In genomic region chr13:99501952-99502310, GRCh38 we compare ENCODE assay signal across 8 cellular contexts. TPM values are rescaled to one million over a fixed set of nuclear protein-coding genes. Genes with fewer than 3 reads are reported as not detected.
DNase-seq lines count a peak whose midpoint lies in the region; ATAC-seq, FAIRE-seq and TF ChIP-seq lines count a peak whose summit lies in the region.

No MANE protein-coding gene starts in this region.

- ATAC-seq in GM19397 (IDR thresholded peaks at IDR 0.05; ENCODE audit: unreplicated experiment) = no peak

- H3K27ac ChIP-seq in OCI-LY3 (ENCODE audit: low read length) (peak overlapping the region; percentile 75), astrocyte (ENCODE audit: low read depth, low read length) (peak overlapping the region; percentile 76)

- H3K9me3 Mint-ChIP-seq in astrocyte (ENCODE audit: unreplicated experiment) (no peaks in the 10 kb centered on the region), immature natural killer cell (no peaks in the 10 kb centered on the region)

- H3K4me3 Mint-ChIP-seq in astrocyte (ENCODE audit: unreplicated experiment) (peak overlapping the region; percentile 99), immature natural killer cell (peak overlapping the region; percentile 94 to 99 (median 96))

- no peaks in the 10 kb centered on the region for H3K36me3 ChIP-seq in OCI-LY3 (replicated peaks; ENCODE audit: low read depth, low read length)
- H3K36me3 ChIP-seq in astrocyte (ENCODE audit: insufficient read depth, low read length) = no peaks in the 10 kb centered on the region

- H2AFZ ChIP-seq in OCI-LY3 (ENCODE audit: low read depth, low read length) (no peak overlapping the region), astrocyte (ENCODE audit: low read depth, low read length) (peak overlapping the region; percentile 94)

- H3K4me3 ChIP-seq in GM08714 (ENCODE audit: low read length) (peak overlapping the region; percentile 84), OCI-LY3 (ENCODE audit: low read length) (peak overlapping the region; percentile 93), astrocyte (ENCODE audit: insufficient read depth, low read depth, low read length) (peak overlapping the region; percentile 95)

- H4K20me1 ChIP-seq in OCI-LY3 (ENCODE audit: insufficient read depth, low read length) (peaks cover 6% of the 10 kb centered on the region), astrocyte (ENCODE audit: insufficient read depth, low read length) (peaks cover 35% of the 10 kb centered on the region)

- H3K9ac ChIP-seq in OCI-LY3 (ENCODE audit: low read length) (peak overlapping the region; percentile 93), astrocyte (ENCODE audit: low read length) (peak overlapping the region; percentile 96)

- H3K79me2 ChIP-seq in OCI-LY3 (ENCODE audit: low read length) = peaks cover 62% of the 10 kb centered on the region
- H3K79me2 ChIP-seq in astrocyte (ENCODE audit: insufficient read depth, low read length) = peaks cover 55% of the 10 kb centered on the region

- H3K27ac Mint-ChIP-seq in astrocyte (ENCODE audit: unreplicated experiment) (peak overlapping the region; percentile 93), immature natural killer cell (peak overlapping the region; percentile 93 to 99 (median 97))

- TF ChIP-seq CTCF in OCI-LY3 (IDR thresholded peaks at IDR 0.05; ENCODE audit: low read depth, low read length) (no peak), astrocyte (IDR thresholded peaks at IDR 0.05; ENCODE audit: insufficient read depth, low read depth, low read length) (no peak)

- no peaks in the 10 kb centered on the region for H3K36me3 Mint-ChIP-seq in astrocyte (ENCODE audit: low read depth, unreplicated experiment)
- H3K36me3 Mint-ChIP-seq in immature natural killer cell = no peaks in the 10 kb centered on the region

- peaks cover 32% of the 10 kb centered on the region for H3K4me1 Mint-ChIP-seq in astrocyte (ENCODE audit: low read depth, unreplicated experiment)
- H3K4me1 Mint-ChIP-seq in immature natural killer cell = peaks cover 83 to 96% of the 10 kb centered on the region in 2 donors

- DNase-seq in astrocyte (ENCODE audit: low read depth) = peak; percentile 18
- peak in 1 of 3 donors; percentile 13 for DNase-seq in immature natural killer cell
- DNase-seq in stimulated activated CD8-positive, alpha-beta memory T cell treated with anti-CD3 and anti-CD28 coated beads, Interleukin-4, amount 100 ng/mL, for 48 hours = peak; percentile 48
- DNase-seq in NCI-H510A treated with DMSO at 0.1 percent for 48 hours (lab: John Stamatoyannopoulos, UW) = no peak
- DNase-seq in frontal cortex (ENCODE audit: low spot score in 2 of 2) = no peak

- H3K9me3 ChIP-seq in OCI-LY3 (ENCODE audit: insufficient read depth, low read length) (no peaks in the 10 kb centered on the region), astrocyte (ENCODE audit: insufficient read depth, low read depth, low read length) (no peaks in the 10 kb centered on the region)

- FAIRE-seq in astrocyte (lab: Jason Lieb, UNC) (no peak), frontal cortex (lab: Jason Lieb, UNC) (no peak)

- H3K27me3 Mint-ChIP-seq in astrocyte (ENCODE audit: low read depth, unreplicated experiment) = no peaks in the 10 kb centered on the region
- peaks cover 23 to 35% (median 34%) of the 10 kb centered on the region in 3 donors for H3K27me3 Mint-ChIP-seq in immature natural killer cell (ENCODE audit: low read depth in 3 of 3)

- peak overlapping the region; percentile 89 for H3K4me2 ChIP-seq in OCI-LY3 (ENCODE audit: low read length)
- peak overlapping the region; percentile 97 for H3K4me2 ChIP-seq in astrocyte (ENCODE audit: low read length)

- H3K4me1 ChIP-seq in OCI-LY3 (ENCODE audit: low read length) = peaks cover 70% of the 10 kb centered on the region
- peaks cover 18% of the 10 kb centered on the region for H3K4me1 ChIP-seq in astrocyte (ENCODE audit: insufficient read depth, low read length)

- H3K27me3 ChIP-seq in OCI-LY3 (ENCODE audit: low read depth, low read length) (no peaks in the 10 kb centered on the region), astrocyte (ENCODE audit: insufficient read depth, low read length) (no peaks in the 10 kb centered on the region)

RNA-seq across cellular contexts. Expression of gene TM9SF2, which starts 0.7 kb away (rescaled TPM):
- total RNA-seq in astrocyte (118 and 132 TPM in 2 replicates), frontal cortex (141 TPM)
- polyA plus RNA-seq in immature natural killer cell = 100 to 1,000 TPM in 1 of 3 donors, 10 to 100 TPM in 2; 57.5 to 109 (median 83.0) TPM

Comparison
In these comparisons a context has a peak if more than half of its experiments do, and no peak if none do; other contexts are left out.
1. DNase-seq: peak in astrocyte (single experiment) and stimulated activated CD8-positive, alpha-beta memory T cell treated with anti-CD3 and anti-CD28 coated beads, Interleukin-4, amount 100 ng/mL, for 48 hours (single experiment); none in NCI-H510A treated with DMSO at 0.1 percent for 48 hours (single experiment) and frontal cortex (0 of 2).
2. Peak in every context shown above with its lines, with median percentiles within 50 percentile points of each other: H3K4me3 ChIP-seq.